Comparison of ENCODE assay signal across 33 cellular contexts in the genomic region with DNA sequence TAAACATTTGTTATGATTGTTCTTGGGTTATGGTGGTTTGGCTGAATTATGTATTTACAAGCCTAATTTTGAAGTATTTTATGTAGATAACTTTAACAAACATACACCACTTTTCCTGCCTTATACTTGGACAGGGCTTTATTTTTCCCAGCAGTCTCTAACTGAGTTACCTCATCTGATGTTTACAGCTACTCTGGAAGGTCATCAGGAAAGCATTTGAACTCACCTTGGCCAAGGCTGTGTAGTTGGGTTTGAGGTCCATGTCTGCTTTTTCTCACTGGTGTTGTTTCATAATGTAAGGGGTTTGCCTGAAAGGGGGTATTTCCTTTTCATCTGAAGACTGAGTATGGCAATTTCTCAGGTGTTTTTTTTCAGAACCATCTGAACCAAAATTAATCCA.
"Had no signal": no experiment of that assay in that cellular context is flagged by ENCODE, and none has a peak within 500 bp of the region (broad histone marks: within the 10 kb centered on the region; RNA-seq: fewer than 3 reads in every experiment).

No MANE protein-coding gene starts in this region.

- FAIRE-seq: astrocyte, bronchial epithelial cell, colon had no signal

- H3K36me3 ChIP-seq: adrenal gland, ascending aorta, brain microvascular endothelial cell, breast epithelium, cardiac muscle cell had no signal

- H3K27ac ChIP-seq: adrenal gland, ascending aorta, brain microvascular endothelial cell, breast epithelium, cardiac muscle cell had no signal

- DNase-seq: activated effector memory CD4-positive, alpha-beta T cell treated with anti-CD3 and anti-CD28 coated beads, Interleukin-2, amount 50 U/mL, for 16 hours; activated effector memory CD4-positive, alpha-beta T cell treated with Interleukin-2 at 50 U/mL for 16 hours; activated gamma-delta T cell; activated gamma-delta T cell treated with Interleukin-2 at 50 U/mL for 16 hours; activated naive CD4-positive, alpha-beta T cell; activated naive CD4-positive, alpha-beta T cell treated with anti-CD3 and anti-CD28 coated beads for 36 hours; activated naive CD4-positive, alpha-beta T cell treated with anti-CD3 and anti-CD28 coated beads, Interleukin-2, amount 10 ng/mL, durations not matched to agents 7 days and 5 days; activated naive CD4-positive, alpha-beta T cell treated with anti-CD3 and anti-CD28 coated beads, Interleukin-2, amount 50 U/mL, for 16 hours; activated naive CD4-positive, alpha-beta T cell treated with Interleukin-2 at 50 U/mL for 16 hours; activated naive CD8-positive, alpha-beta T cell treated with anti-CD3 and anti-CD28 coated beads for 36 hours; activated naive CD8-positive, alpha-beta T cell treated with anti-CD3 and anti-CD28 coated beads, Interleukin-2, amount 10 ng/mL, durations not matched to agents 7 days and 5 days; activated naive CD8-positive, alpha-beta T cell treated with anti-CD3 and anti-CD28 coated beads, Interleukin-2, amount 50 U/mL, for 24 hours; activated T-cell treated with anti-CD3 and anti-CD28 coated beads, Interleukin-2, amount 50 U/mL, for 24 hours; activated T-cell treated with anti-CD3 and anti-CD28 coated beads, Interleukin-2, amount 50 U/mL, for 4 hours; activated T-cell treated with anti-CD3 and anti-CD28 coated beads, Interleukin-2, amount 50 U/mL, for 48 hours; activated T-cell treated with anti-CD3 and anti-CD28 coated beads, Interleukin-2, amount 50 U/mL, for 72 hours; adrenal gland; amniotic stem cell; amygdala; anterior cingulate cortex; aorta; brain microvascular endothelial cell; caudate nucleus; central memory CD4-positive, alpha-beta T cell; cerebellar nuclear complex had no signal

- H3K4me1 ChIP-seq: adrenal gland, ascending aorta, breast epithelium had no signal

- H3K9me3 ChIP-seq: adrenal gland, ascending aorta, breast epithelium had no signal

- H3K27me3 ChIP-seq: adrenal gland, ascending aorta, brain microvascular endothelial cell, breast epithelium, cardiac muscle cell had no signal

- ATAC-seq: activated naive CD4-positive, alpha-beta T cell treated with anti-CD3 and anti-CD28 coated beads, Interleukin-2, amount 50 U/mL, for 72 hours; activated naive CD8-positive, alpha-beta T cell treated with anti-CD3 and anti-CD28 coated beads, Interleukin-2, amount 50 U/mL, for 24 hours; activated T-cell treated with anti-CD3 and anti-CD28 coated beads, Interleukin-2, amount 50 U/mL, for 4 hours; activated T-cell treated with anti-CD3 and anti-CD28 coated beads, Interleukin-2, amount 50 U/mL, for 72 hours; activated T-helper 17 cell treated with anti-CD3 and anti-CD28 coated beads, Interleukin-2, amount 50 U/mL, for 72 hours had no signal

- H3K4me3 ChIP-seq: adrenal gland, ascending aorta, breast epithelium, cardiac muscle cell had no signal
